In genomic region chr5:89287964-89288363, GRCh38 we compare ENCODE assay signal across 9 cellular contexts.
"Had no signal": no experiment of that assay in that cellular context is flagged by ENCODE, and none has a peak within 500 bp of the region (broad histone marks: within the 10 kb centered on the region; RNA-seq: fewer than 3 reads in every experiment).

No MANE protein-coding gene starts in this region.

- H3K27ac ChIP-seq: HL-60, KMS-11 had no signal

- H3K4me3 ChIP-seq: GM23338 had no signal

- H2AFZ ChIP-seq: GM23338 had no signal

- ATAC-seq: GM23338, HepG2 had no signal

- DNase-seq: H9, HCEC 1CT had no signal

- H3K9me3 Mint-ChIP-seq: GM23338, H9 had no signal

- H3K9ac ChIP-seq: KMS-11 had no signal

- H3K27ac Mint-ChIP-seq: GM23338, H9, IgD-negative memory B cell had no signal

- H3K27me3 Mint-ChIP-seq: IgD-negative memory B cell had no signal

- H3K36me3 Mint-ChIP-seq: IgD-negative memory B cell had no signal

- FAIRE-seq: H1, H54, HepG2 had no signal

- H3K4me3 Mint-ChIP-seq: GM23338, H9, IgD-negative memory B cell had no signal

- H3K4me2 ChIP-seq: GM23338, KMS-11 had no signal
